24 cellular contexts compared by ENCODE assay signal in the genomic region with DNA sequence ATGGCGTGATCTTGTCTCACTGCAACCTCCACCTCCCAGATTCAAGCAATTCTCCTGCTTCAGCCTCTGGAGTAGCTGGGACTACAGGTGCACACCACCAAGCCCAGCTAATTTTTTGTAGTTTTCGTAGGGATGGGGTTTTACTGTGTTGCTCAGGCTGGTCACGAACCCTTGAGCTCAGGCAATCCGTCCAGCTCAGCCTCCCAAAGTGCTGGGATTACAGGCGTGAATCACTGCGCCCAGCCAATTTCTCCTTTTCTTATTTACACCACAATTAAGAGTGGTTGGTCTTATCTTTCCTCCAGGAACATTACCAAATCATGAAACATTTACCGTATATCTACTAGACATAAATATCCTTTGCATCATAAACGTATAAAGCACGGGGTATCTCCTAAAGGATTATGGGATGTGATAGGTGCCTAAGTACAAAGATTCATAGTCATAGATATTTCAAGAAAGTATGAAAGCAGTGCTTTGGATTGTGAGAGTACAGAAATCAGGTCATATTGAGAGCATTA.
DNase-seq lines count a peak whose midpoint lies in the region; ATAC-seq, FAIRE-seq and TF ChIP-seq lines count a peak whose summit lies in the region.
"Had no signal": no experiment of that assay in that cellular context is flagged by ENCODE, and none has a peak within 500 bp of the region (broad histone marks: within the 10 kb centered on the region; RNA-seq: fewer than 3 reads in every experiment).

No MANE protein-coding gene starts in this region.

- TF ChIP-seq POLR2A in GM12891 (IDR thresholded peaks at IDR 0.05; ENCODE audit: low read depth, low read length), result no peak

- H3K79me2 ChIP-seq in smooth muscle cell (ENCODE audit: low read depth), result peaks cover 48% of the 10 kb centered on the region

- H3K9ac ChIP-seq in HUES48 (ENCODE audit: low read depth, low read length), result peak overlapping the region; percentile 6; the same call in 1 of the 2 replicates
- H3K9ac ChIP-seq in iPS-20b (ENCODE audit: low read depth, low read length), result peak overlapping the region; percentile 38; the same call in 1 of the 2 replicates
- no peak overlapping the region for H3K9ac ChIP-seq in smooth muscle cell (ENCODE audit: low read depth)
- H3K9ac ChIP-seq: BLaER1 treated with 17β-estradiol and CSF1 and Interleukin-3, amounts not matched to agents 10 nM and 100 nM; KMS-11 had no signal

- peaks cover 28% of the 10 kb centered on the region for H4K20me1 ChIP-seq in smooth muscle cell (ENCODE audit: low read depth)
- H4K20me1 ChIP-seq: BLaER1 treated with 17β-estradiol and CSF1 and Interleukin-3, amounts not matched to agents 10 nM and 100 nM had no signal

- ATAC-seq in HG02852 (IDR thresholded peaks at IDR 0.05; ENCODE audit: unreplicated experiment) (no peak), HG02870 (IDR thresholded peaks at IDR 0.05; ENCODE audit: unreplicated experiment) (no peak)
- ATAC-seq: A549, HCT116 had no signal

- WGBS in smooth muscle cell (ENCODE audit: low lambda C conversion rate), result 35% methylated on average over 9 of the region's 9 CpGs

- H3K4me2 ChIP-seq in smooth muscle cell, result peak overlapping the region; percentile 23
- H3K4me2 ChIP-seq: A549; BLaER1 treated with 17β-estradiol and CSF1 and Interleukin-3, amounts not matched to agents 10 nM and 100 nM; KMS-11 had no signal

- H3K27me3 ChIP-seq in HUES48 (ENCODE audit: control insufficient read depth, insufficient read depth, low read length) (no peaks in the 10 kb centered on the region), iPS-20b (ENCODE audit: insufficient read depth, low read length) (no peaks in the 10 kb centered on the region), smooth muscle cell (ENCODE audit: low read depth) (no peaks in the 10 kb centered on the region)
- H3K27me3 ChIP-seq: BLaER1 treated with 17β-estradiol and CSF1 and Interleukin-3, amounts not matched to agents 10 nM and 100 nM had no signal

- H3K4me1 ChIP-seq in HUES48 (ENCODE audit: control insufficient read depth, insufficient read depth, low read length), result peaks cover 28% of the 10 kb centered on the region
- peaks cover 23% of the 10 kb centered on the region for H3K4me1 ChIP-seq in iPS-20b (ENCODE audit: insufficient read depth, low read length)
- peaks cover 16% of the 10 kb centered on the region for H3K4me1 ChIP-seq in smooth muscle cell (ENCODE audit: low read depth)
- H3K4me1 ChIP-seq: A549; BLaER1 treated with 17β-estradiol and CSF1 and Interleukin-3, amounts not matched to agents 10 nM and 100 nM had no signal

- H3K9me3 ChIP-seq in HUES48 (ENCODE audit: control insufficient read depth, insufficient read depth, low read length) (no peaks in the 10 kb centered on the region), iPS-20b (ENCODE audit: insufficient read depth, low read depth, low read length) (no peaks in the 10 kb centered on the region), smooth muscle cell (replicated peaks; ENCODE audit: low read depth) (no peaks in the 10 kb centered on the region)
- H3K9me3 ChIP-seq: A549 had no signal

- H3K36me3 ChIP-seq in HUES48 (ENCODE audit: control insufficient read depth, insufficient read depth, low read length), result no peaks in the 10 kb centered on the region
- no peaks in the 10 kb centered on the region for H3K36me3 ChIP-seq in iPS-20b (ENCODE audit: insufficient read depth, low read depth, low read length)
- no peaks in the 10 kb centered on the region for H3K36me3 ChIP-seq in smooth muscle cell (ENCODE audit: low read depth)
- H3K36me3 ChIP-seq: BLaER1 treated with 17β-estradiol and CSF1 and Interleukin-3, amounts not matched to agents 10 nM and 100 nM had no signal

- TF ChIP-seq CTCF in smooth muscle cell (IDR thresholded peaks at IDR 0.05; ENCODE audit: borderline replicate concordance, insufficient read depth, poor library complexity, severe bottlenecking), result no peak

- H3K27ac ChIP-seq in HUES48 (ENCODE audit: low read depth, low read length) (peak overlapping the region; percentile 83), iPS-20b (ENCODE audit: low read length) (peak overlapping the region; percentile 54), smooth muscle cell (ENCODE audit: low read depth) (no peak overlapping the region)
- H3K27ac ChIP-seq: A549; BLaER1 treated with 17β-estradiol and CSF1 and Interleukin-3, amounts not matched to agents 10 nM and 100 nM; KMS-11; RWPE1 had no signal

- H3F3A ChIP-seq in smooth muscle cell (ENCODE audit: low read depth), result no peaks in the 10 kb centered on the region

- H2AFZ ChIP-seq in smooth muscle cell (ENCODE audit: low read depth), result no peak overlapping the region

- H3K4me3 ChIP-seq in HUES48 (ENCODE audit: low read depth, low read length) (no peak overlapping the region; the same call in 1 of the 2 replicates), iPS-20b (ENCODE audit: low read length) (0 out of 2 replicates have a peak overlapping the region, but pooled peaks have one; percentile 40), smooth muscle cell (no peak overlapping the region)
- H3K4me3 ChIP-seq: A549; BLaER1 treated with 17β-estradiol and CSF1 and Interleukin-3, amounts not matched to agents 10 nM and 100 nM had no signal

- peak; percentile 92 for DNase-seq in amniotic epithelial cell (ENCODE audit: low read depth)
- DNase-seq in smooth muscle cell (lab: John Stamatoyannopoulos, UW; ENCODE audit: unreplicated experiment), result no peak
- no peak for DNase-seq in GM12891 (ENCODE audit: insufficient read length, low spot score)
- no peak for DNase-seq in stimulated activated CD4-positive, alpha-beta T cell treated with anti-CD3 and anti-CD28 coated beads, Interleukin-2, amount 100 ng/mL, for 24 hours
- DNase-seq: AML-193; CD4-positive, alpha-beta T cell; GOT3; NCI-H1048; NCI-H1694 treated with DMSO at 0.1 percent for 48 hours; NCI-H2081; NCI-H2171; NCI-H226; NCI-H510A; SHP77 had no signal

- no peak for FAIRE-seq in GM12891 (lab: Jason Lieb, UNC)
- FAIRE-seq: A549, D721Med had no signal

TF ChIP-seq in GM12891, 5 proteins besides CTCF, POLR2A, EP300 and RAD21:
- TF ChIP-seq POU2F2 (IDR thresholded peaks at IDR 0.05; ENCODE audit: low read depth, low read length) (no peak), SPI1 (IDR thresholded peaks at IDR 0.05; ENCODE audit: low read depth, low read length) (no peak), POLR2AphosphoS5 (IDR thresholded peaks at IDR 0.05; ENCODE audit: low read depth, low read length) (no peak), TAF1 (IDR thresholded peaks at IDR 0.05; ENCODE audit: low read depth, low read length) (no peak), PAX5 (IDR thresholded peaks at IDR 0.05; ENCODE audit: insufficient read depth, low read length, severe bottlenecking) (no peak)
